8 cellular contexts compared by ENCODE assay signal in genomic region chr20:50645253-50646068, GRCh38. TPM values are rescaled to one million over a fixed set of nuclear protein-coding genes. Genes with fewer than 3 reads are reported as not detected.
DNase-seq lines count a peak whose midpoint lies in the region; ATAC-seq lines count a peak whose summit lies in the region.

No MANE protein-coding gene starts in this region.

- H3K27me3 Mint-ChIP-seq in activated T-cell treated with anti-CD3 and anti-CD28 coated beads, Interleukin-2, amount 50 U/mL, for 4 hours (ENCODE audit: low read depth) = peaks cover 5% of the 10 kb centered on the region

- DNase-seq in HT-29 (ENCODE audit: low spot score) (peak; percentile 99), astrocyte of the hippocampus (ENCODE audit: low read depth, low spot score) (peak; percentile 98), iPS-NIHi11 (ENCODE audit: low spot score) (peak; percentile 79), NCI-H1930 (lab: John Stamatoyannopoulos, UW) (no peak), COR-L47 (lab: John Stamatoyannopoulos, UW) (no peak)
- DNase-seq in activated T-cell treated with anti-CD3 and anti-CD28 coated beads, Interleukin-2, amount 50 U/mL, for 4 hours = no peak

- no peaks in the 10 kb centered on the region for H3K9me3 ChIP-seq in subcutaneous abdominal adipose tissue (ENCODE audit: control insufficient read depth in 5 of 5, low read length in 5 of 5)

- no peaks in the 10 kb centered on the region for H3K36me3 Mint-ChIP-seq in activated T-cell treated with anti-CD3 and anti-CD28 coated beads, Interleukin-2, amount 50 U/mL, for 4 hours (ENCODE audit: insufficient read depth)

- no peak for ATAC-seq in activated T-cell treated with anti-CD3 and anti-CD28 coated beads, Interleukin-2, amount 50 U/mL, for 4 hours
- no peak for ATAC-seq in GM21526 (IDR thresholded peaks at IDR 0.05; ENCODE audit: low FRiP score, unreplicated experiment)

- no peak overlapping the region for H3K4me3 Mint-ChIP-seq in activated T-cell treated with anti-CD3 and anti-CD28 coated beads, Interleukin-2, amount 50 U/mL, for 4 hours

- no peaks in the 10 kb centered on the region for H3K27me3 ChIP-seq in subcutaneous abdominal adipose tissue (ENCODE audit: control insufficient read depth in 5 of 5, insufficient read depth in 4 of 5, low read length in 5 of 5)

- H3K4me1 Mint-ChIP-seq in activated T-cell treated with anti-CD3 and anti-CD28 coated beads, Interleukin-2, amount 50 U/mL, for 4 hours (ENCODE audit: low read depth) = no peaks in the 10 kb centered on the region

- peaks cover 7 to 39% (median 33%) of the 10 kb centered on the region in 5 donors for H3K4me1 ChIP-seq in subcutaneous abdominal adipose tissue (ENCODE audit: control insufficient read depth in 5 of 5, insufficient read depth in 5 of 5, low read length in 5 of 5)

- peak overlapping the region; percentile 79 for H3K27ac ChIP-seq in subcutaneous abdominal adipose tissue (ENCODE audit: low read depth, low read length)

- peak overlapping the region in 1 of 5 donors; percentile 51 for H3K9ac ChIP-seq in subcutaneous abdominal adipose tissue (ENCODE audit: low read length in 5 of 5)

- H3K36me3 ChIP-seq in subcutaneous abdominal adipose tissue (ENCODE audit: control insufficient read depth in 5 of 5, insufficient read depth in 5 of 5, low read length in 5 of 5) = no peaks in the 10 kb centered on the region

- H3K9me3 Mint-ChIP-seq in activated T-cell treated with anti-CD3 and anti-CD28 coated beads, Interleukin-2, amount 50 U/mL, for 4 hours = no peaks in the 10 kb centered on the region

- peak overlapping the region in 1 of 5 donors; percentile 22 for H3K4me3 ChIP-seq in subcutaneous abdominal adipose tissue (ENCODE audit: low read depth in 1 of 5, low read length in 5 of 5)

RNA-seq across cellular contexts. Expression of gene RIPOR3, which starts 45.9 kb away (rescaled TPM):
- 0.31 and 0.39 TPM in 2 replicates for total RNA-seq in HT-29 (2014; rRNA removed; shearing (Covaris generic))
- total RNA-seq in activated T-cell treated with anti-CD3 and anti-CD28 coated beads, Interleukin-2, amount 50 U/mL, for 4 hours = under 1 TPM; 0.21 to 0.71 (median 0.63) TPM

Comparison
In these comparisons a context has a peak if more than half of its experiments do, and no peak if none do; other contexts are left out.
1. DNase-seq: peak in HT-29 (single experiment), astrocyte of the hippocampus (single experiment) and iPS-NIHi11 (single experiment); none in NCI-H1930 (0 of 2), COR-L47 (single experiment) and activated T-cell treated with anti-CD3 and anti-CD28 coated beads, Interleukin-2, amount 50 U/mL, for 4 hours (single experiment).